9 cellular contexts compared by ENCODE assay signal in the genomic region with DNA sequence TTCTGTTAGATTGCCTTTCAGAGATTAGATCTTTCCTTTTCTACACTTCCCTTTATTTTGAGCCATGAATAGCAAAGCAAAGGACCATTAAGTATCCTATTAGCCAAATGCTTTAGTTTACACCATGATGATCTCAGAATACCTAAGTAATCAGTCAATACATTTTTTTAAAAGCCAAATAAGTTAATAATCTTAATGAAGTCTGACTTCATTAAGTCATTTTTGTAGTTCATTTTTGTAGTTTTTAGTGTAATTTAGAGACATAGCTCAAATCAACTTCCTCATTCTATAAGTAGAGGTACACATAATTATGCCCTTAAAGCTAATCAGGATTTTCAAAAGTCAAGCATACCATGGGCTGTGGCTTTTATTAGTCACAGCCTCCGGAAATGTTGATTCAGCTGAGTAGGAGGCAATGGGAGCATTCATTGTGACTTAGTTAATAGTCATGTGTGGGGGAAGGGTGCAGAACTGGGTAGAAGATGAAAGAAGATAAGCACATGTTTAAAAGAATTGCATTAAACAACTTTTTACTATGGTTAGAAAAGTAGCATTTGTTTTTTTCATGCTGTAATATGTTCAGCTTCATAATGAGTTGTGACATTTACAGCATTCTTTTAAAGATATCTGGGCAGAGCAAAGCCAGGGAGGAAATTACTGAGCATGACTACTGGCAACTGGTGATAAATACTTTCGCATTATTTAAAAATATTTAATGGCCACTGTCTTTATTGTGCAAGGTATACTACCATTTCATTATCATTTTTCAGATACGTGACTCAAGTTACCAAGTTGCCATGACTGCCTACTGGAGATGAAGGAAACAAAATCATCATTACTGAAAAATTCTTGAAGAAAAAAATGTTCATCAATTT. TPM values are rescaled to one million over a fixed set of nuclear protein-coding genes. Genes with fewer than 3 reads are reported as not detected.
DNase-seq lines count a peak whose midpoint lies in the region; ATAC-seq and TF ChIP-seq lines count a peak whose summit lies in the region.
"Had no signal": no experiment of that assay in that cellular context is flagged by ENCODE, and none has a peak within 500 bp of the region (broad histone marks: within the 10 kb centered on the region; RNA-seq: fewer than 3 reads in every experiment).

No MANE protein-coding gene starts in this region.

- H3K27me3 ChIP-seq in AG04450 (ENCODE audit: control insufficient read depth, insufficient read depth, low read length) (no peaks in the 10 kb centered on the region), SJSA1 (replicated peaks) (no peaks in the 10 kb centered on the region)

- DNase-seq in AG04450 (ENCODE audit: low read depth, low spot score) (peak; percentile 88), SJSA1 (ENCODE audit: low read depth in 1 of 2, low spot score in 2 of 2) (peak; percentile 90 to 93), inferior parietal cortex (ENCODE audit: extremely low spot score) (peak; percentile 15), NCI-H446 treated with DMSO at 0.1 percent for 48 hours (lab: John Stamatoyannopoulos, UW) (no peak)
- peak; percentile 78 for DNase-seq in activated naive CD8-positive, alpha-beta T cell treated with anti-CD3 and anti-CD28 coated beads for 36 hours
- peak; percentile 48 for DNase-seq in stimulated activated CD8-positive, alpha-beta memory T cell treated with anti-CD3 and anti-CD28 coated beads, Interleukin-12 subunit alpha, Interleukin-12 subunit beta, amount 100 ng/mL, for 24 hours (ENCODE audit: extremely low read depth)

- H3K27ac ChIP-seq in AG04450 (ENCODE audit: low read depth, low read length): peak overlapping the region; percentile 77
- H3K27ac ChIP-seq in SJSA1: peak overlapping the region; percentile 88

- POLR2A ChIA-PET in AG04450 (lab: Yijun Ruan, JAX): interaction anchor here (1.1 to 1.3 kb wide), 2 partner anchors 18 to 433 kb away, joined by 3 to 4 read pairs; a partner anchor contains a TSS

- peaks cover 55% of the 10 kb centered on the region for H3K4me1 ChIP-seq in SJSA1 (replicated peaks)

- no peak overlapping the region for H3K4me3 Mint-ChIP-seq in activated naive CD8-positive, alpha-beta T cell treated with anti-CD3 and anti-CD28 coated beads for 36 hours
- H3K4me3 Mint-ChIP-seq: neural crest cell had no signal

- H3K27me3 Mint-ChIP-seq in activated naive CD8-positive, alpha-beta T cell treated with anti-CD3 and anti-CD28 coated beads for 36 hours: no peaks in the 10 kb centered on the region

- peaks cover 12% of the 10 kb centered on the region for H3K36me3 ChIP-seq in SJSA1

- peak; percentile 56 for ATAC-seq in GM19023 (IDR thresholded peaks at IDR 0.05; ENCODE audit: unreplicated experiment)
- ATAC-seq in HG03442 (IDR thresholded peaks at IDR 0.05; ENCODE audit: unreplicated experiment): peak; percentile 90

- CTCF ChIA-PET in AG04450 (lab: Charles Lee): interaction anchor here (1.0 to 1.6 kb wide), 2 partner anchors 14 to 176 kb away, joined by 3 to 10 read pairs; no protein-coding TSS in a partner anchor

- TF ChIP-seq CTCF in AG04450 (IDR thresholded peaks at IDR 0.05; ENCODE audit: low read depth, low read length): no peak

- peaks cover 5% of the 10 kb centered on the region for H3K4me1 Mint-ChIP-seq in activated naive CD8-positive, alpha-beta T cell treated with anti-CD3 and anti-CD28 coated beads for 36 hours

- H3K4me3 ChIP-seq in AG04450 (ENCODE audit: low read depth, low read length) (no peak overlapping the region), SJSA1 (no peak overlapping the region)

- H3K27ac Mint-ChIP-seq in activated naive CD8-positive, alpha-beta T cell treated with anti-CD3 and anti-CD28 coated beads for 36 hours: no peak overlapping the region

- H3K9me3 ChIP-seq in AG04450 (ENCODE audit: control insufficient read depth, insufficient read depth, low read length) (no peaks in the 10 kb centered on the region), SJSA1 (replicated peaks) (peaks cover 4% of the 10 kb centered on the region; the same call in 1 of the 2 replicates)

- H3K9me3 Mint-ChIP-seq in activated naive CD8-positive, alpha-beta T cell treated with anti-CD3 and anti-CD28 coated beads for 36 hours: peaks cover 14% of the 10 kb centered on the region

- H3K36me3 Mint-ChIP-seq in activated naive CD8-positive, alpha-beta T cell treated with anti-CD3 and anti-CD28 coated beads for 36 hours: peaks cover 21% of the 10 kb centered on the region

RNA-seq across cellular contexts. Expression of a gene that starts 57.3 kb away (rescaled TPM):
- polyA plus RNA-seq in AG04450 (2011; rRNA removed): 15.8 and 16.9 TPM in 2 replicates
- 6.6 and 6.8 TPM in 2 replicates for polyA minus RNA-seq in AG04450 (2011; rRNA and poly(A)+ RNA removed)
- total RNA-seq in SJSA1 (2014; rRNA removed; shearing (Covaris generic)): 37.1 and 38.7 TPM in 2 replicates
- total RNA-seq in activated naive CD8-positive, alpha-beta T cell treated with anti-CD3 and anti-CD28 coated beads for 36 hours: 10 to 100 TPM; 16.4 to 17.8 TPM
